Comparison of ENCODE assay signal across 8 cellular contexts in the genomic region with DNA sequence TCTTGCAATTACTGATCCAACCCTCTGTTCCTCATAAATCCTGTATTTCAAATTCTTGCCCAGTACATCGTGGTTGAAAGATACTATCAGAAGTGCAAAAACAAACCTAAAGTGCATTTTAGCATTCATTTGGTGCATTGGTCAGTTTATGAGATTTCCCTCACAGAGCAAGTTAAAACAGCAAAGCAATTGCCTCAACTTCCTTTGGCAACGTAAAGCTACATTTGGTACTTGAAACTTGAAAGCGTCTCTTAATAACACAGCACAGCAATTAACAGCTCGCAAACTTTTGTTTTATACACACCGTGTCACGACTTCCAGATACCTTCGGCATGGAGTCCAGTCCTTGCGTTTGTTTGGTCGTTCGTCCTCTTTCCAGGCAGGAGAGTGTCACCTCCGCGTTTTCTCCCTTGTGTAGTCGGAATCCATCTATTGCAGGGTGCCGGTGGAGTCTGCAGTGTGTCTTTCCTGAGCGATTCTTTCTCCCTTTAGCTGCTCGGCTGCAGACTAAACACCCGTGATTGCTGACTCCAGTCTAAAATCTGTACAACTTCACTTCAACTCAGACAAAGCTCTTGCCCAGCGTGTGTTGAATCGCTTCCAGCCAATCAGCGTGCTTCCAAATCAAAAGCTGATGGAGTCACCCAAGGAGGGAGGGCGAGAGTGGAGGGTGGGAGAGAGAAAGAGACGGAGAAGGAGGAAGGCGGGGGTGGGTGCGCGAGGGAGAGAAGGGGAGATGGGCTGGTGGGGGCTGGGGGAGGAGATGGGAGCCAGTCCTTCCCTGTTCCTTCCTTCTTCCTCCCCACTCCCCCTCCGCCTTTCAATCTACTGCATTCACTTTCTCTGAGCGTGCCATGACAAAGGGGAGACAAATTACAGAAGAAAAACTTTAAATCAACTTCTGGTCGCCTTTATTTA. TPM values are rescaled to one million over a fixed set of nuclear protein-coding genes. Genes with fewer than 3 reads are reported as not detected.
DNase-seq lines count a peak whose midpoint lies in the region; ATAC-seq and TF ChIP-seq lines count a peak whose summit lies in the region.

TSS of gene PCDH18 (minus strand) at position 544 of the 918 bp plus-strand sequence. CDS start at position 138, 406 bp downstream.

- peak; percentile 70 for ATAC-seq in GM21786 (IDR thresholded peaks at IDR 0.05; ENCODE audit: unreplicated experiment)
- peak; percentile 81 to 83 for ATAC-seq in gastrocnemius medialis
- no peak for ATAC-seq in natural killer cell treated with Interleukin-12 subunit alpha and Interleukin-12 subunit beta and Interleukin-15 and Interleukin-18, amount 100 ng/mL, for 72 hours

- H3K4me3 Mint-ChIP-seq in natural killer cell treated with Interleukin-12 subunit alpha and Interleukin-12 subunit beta and Interleukin-15 and Interleukin-18, amount 100 ng/mL, for 72 hours, result no peak within 1 kb of the TSS

- H3K27ac Mint-ChIP-seq in natural killer cell treated with Interleukin-12 subunit alpha and Interleukin-12 subunit beta and Interleukin-15 and Interleukin-18, amount 100 ng/mL, for 72 hours, result no peak within 1 kb of the TSS

- no peaks in the 10 kb centered on the region for H3K27me3 Mint-ChIP-seq in natural killer cell treated with Interleukin-12 subunit alpha and Interleukin-12 subunit beta and Interleukin-15 and Interleukin-18, amount 100 ng/mL, for 72 hours

- H3K27me3 ChIP-seq in brain microvascular endothelial cell (replicated peaks), result no peaks in the 10 kb centered on the region
- peaks cover 0 to 6% (median 0%) of the 10 kb centered on the region in 3 donors for H3K27me3 ChIP-seq in gastrocnemius medialis

- no peaks in the 10 kb centered on the region for H3K36me3 ChIP-seq in brain microvascular endothelial cell (replicated peaks)
- H3K36me3 ChIP-seq in gastrocnemius medialis, result no peaks in the 10 kb centered on the region

- TF ChIP-seq CTCF in brain microvascular endothelial cell (IDR thresholded peaks at IDR 0.05; ENCODE audit: low read depth, low read length, missing control alignments) (no peak), gastrocnemius medialis (IDR thresholded peaks at IDR 0.05 in 4 of 5, conservative IDR thresholded peaks at IDR 0.05 in 1 of 5) (no peak)

- peak; percentile 15 to 64 for TF ChIP-seq POLR2A in gastrocnemius medialis (IDR thresholded peaks at IDR 0.05)

- peak within 1 kb of the TSS; percentile 86 for H3K4me3 ChIP-seq in brain microvascular endothelial cell (ENCODE audit: low read depth, low read length)
- peak within 1 kb of the TSS; percentile 62 for H3K4me3 ChIP-seq in iPS-11a (ENCODE audit: low read depth, low read length)
- peak within 1 kb of the TSS; percentile 43 to 60 (median 56) for H3K4me3 ChIP-seq in gastrocnemius medialis

- H3K4me1 ChIP-seq in gastrocnemius medialis, result peaks cover 3 to 6% of the 10 kb centered on the region in 2 donors

- intact Hi-C loops in gastrocnemius medialis (cut with DNase I; ENCODE audit: low total_unique reads), result no loop called here

- peak within 1 kb of the TSS; percentile 75 for H3K27ac ChIP-seq in brain microvascular endothelial cell
- H3K27ac ChIP-seq in gastrocnemius medialis, result peak within 1 kb of the TSS; percentile 65 to 77 (median 72)

- H3K4me1 Mint-ChIP-seq in natural killer cell treated with Interleukin-12 subunit alpha and Interleukin-12 subunit beta and Interleukin-15 and Interleukin-18, amount 100 ng/mL, for 72 hours (ENCODE audit: low read depth in 2 of 2), result no peaks in the 10 kb centered on the region

- no peaks in the 10 kb centered on the region for H3K9me3 ChIP-seq in gastrocnemius medialis

- H3K36me3 Mint-ChIP-seq in natural killer cell treated with Interleukin-12 subunit alpha and Interleukin-12 subunit beta and Interleukin-15 and Interleukin-18, amount 100 ng/mL, for 72 hours, result no peaks in the 10 kb centered on the region

- in situ Hi-C loops in G401 (cut with HindIII; ENCODE audit: low sequenced_read_pairs), result no loop called here
- in situ Hi-C loops in brain microvascular endothelial cell (cut with HindIII; ENCODE audit: low pct_ligation_motif_present, low sequenced_read_pairs), result no loop called here
- in situ Hi-C loops in gastrocnemius medialis (cut with MboI; ENCODE audit: low sequenced_read_pairs in 4 of 4), result no loop called here

- H3K9me3 Mint-ChIP-seq in natural killer cell treated with Interleukin-12 subunit alpha and Interleukin-12 subunit beta and Interleukin-15 and Interleukin-18, amount 100 ng/mL, for 72 hours, result no peaks in the 10 kb centered on the region

- peak; percentile 46 for DNase-seq in G401 (ENCODE audit: low spot score)
- DNase-seq in NCI-H2171 treated with DMSO at 0.1 percent for 48 hours (lab: John Stamatoyannopoulos, UW), result peak; percentile 59
- peak; percentile 96 for DNase-seq in brain microvascular endothelial cell
- peak; percentile 81 to 82 for DNase-seq in gastrocnemius medialis
- DNase-seq in natural killer cell treated with Interleukin-12 subunit alpha and Interleukin-12 subunit beta and Interleukin-15 and Interleukin-18, amount 100 ng/mL, for 72 hours (ENCODE audit: low spot score), result no peak
- DNase-seq in GF-D8 (lab: John Stamatoyannopoulos, UW), result no peak

RNA-seq across cellular contexts. Expression of gene PCDH18, which starts in this region (rescaled TPM):
- total RNA-seq in G401 (2014; rRNA removed; shearing (Covaris generic)), result 1.8 and 3.4 TPM in 2 replicates
- 10 to 100 TPM in 1 of 4 donors, 1 to 10 TPM in 3; 2.3 to 10.5 (median 5.9) TPM for total RNA-seq in gastrocnemius medialis
- total RNA-seq in natural killer cell treated with Interleukin-12 subunit alpha and Interleukin-12 subunit beta and Interleukin-15 and Interleukin-18, amount 100 ng/mL, for 72 hours, result not detected

Comparison
In these comparisons a context has a peak if more than half of its experiments do, and no peak if none do; other contexts are left out.
1. DNase-seq: peak in G401 (single experiment), NCI-H2171 treated with DMSO at 0.1 percent for 48 hours (single experiment), brain microvascular endothelial cell (single experiment) and gastrocnemius medialis (2 of 2); none in natural killer cell treated with Interleukin-12 subunit alpha and Interleukin-12 subunit beta and Interleukin-15 and Interleukin-18, amount 100 ng/mL, for 72 hours (single experiment) and GF-D8 (single experiment).
2. ATAC-seq: peak in GM21786 (single experiment) and gastrocnemius medialis (2 of 2); none in natural killer cell treated with Interleukin-12 subunit alpha and Interleukin-12 subunit beta and Interleukin-15 and Interleukin-18, amount 100 ng/mL, for 72 hours (0 of 2).
3. Peak in every context shown above with its lines, with median percentiles within 50 percentile points of each other: H3K4me3 ChIP-seq.